ENCODE assay signal across 1 cellular context in genomic region chr6:163634514-163635171, GRCh38.
TF ChIP-seq lines count a peak whose summit lies in the region.

No MANE protein-coding gene starts in this region.

TF ChIP-seq in WTC11, 78 proteins besides CTCF, POLR2A, EP300 and RAD21 (continued from another document):
- TF ChIP-seq CREM (CRISPR knock-in tag; IDR thresholded peaks at IDR 0.05), result no peak
- no peak for TF ChIP-seq E2F5 (CRISPR knock-in tag; IDR thresholded peaks at IDR 0.05)
- no peak for TF ChIP-seq FOXK1 (CRISPR knock-in tag; IDR thresholded peaks at IDR 0.05)
- TF ChIP-seq PREB (CRISPR knock-in tag; IDR thresholded peaks at IDR 0.05; ENCODE audit: borderline replicate concordance), result no peak
- no peak for TF ChIP-seq TEAD4 (CRISPR knock-in tag; IDR thresholded peaks at IDR 0.05)
